ENCODE assay signal across 9 cellular contexts in the genomic region with DNA sequence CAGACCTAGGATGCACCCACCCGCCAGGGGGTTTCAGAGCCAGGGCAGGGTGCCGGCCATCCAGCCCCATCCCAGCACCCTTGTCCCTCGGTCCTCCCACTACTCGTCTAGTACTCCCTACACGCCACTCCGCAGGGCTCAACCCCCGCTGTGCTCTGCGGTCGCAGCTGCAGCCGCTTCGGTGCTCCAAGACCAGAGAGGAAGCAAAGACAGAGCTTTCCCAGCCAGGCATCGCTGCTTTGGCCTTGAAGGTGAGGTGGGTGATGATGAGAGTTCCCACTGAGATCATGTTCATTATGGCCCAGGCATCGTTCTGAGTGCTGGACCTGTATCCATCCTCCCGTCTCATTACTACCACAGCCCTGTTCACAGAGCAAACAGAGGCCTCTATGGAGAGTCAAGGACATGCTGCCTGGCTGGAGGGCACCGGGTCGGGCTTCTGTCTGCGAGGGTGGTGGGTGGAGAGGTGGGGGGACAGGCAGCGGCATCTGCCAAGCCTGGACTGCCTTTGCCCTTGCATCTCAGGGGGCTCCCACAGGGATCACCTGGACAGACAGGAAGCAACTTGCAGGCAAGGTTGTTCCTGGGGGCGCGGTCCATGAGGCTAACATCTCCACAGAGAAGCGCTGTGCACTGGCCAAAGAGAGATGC.
A peak's percentile ranks its signal among the peaks of the same experiment; 100 is the strongest.
DNase-seq lines count a peak whose midpoint lies in the region; ATAC-seq lines count a peak whose summit lies in the region.
"Had no signal": no experiment of that assay in that cellular context is flagged by ENCODE, and none has a peak within 500 bp of the region (broad histone marks: within the 10 kb centered on the region; RNA-seq: fewer than 3 reads in every experiment).

No MANE protein-coding gene starts in this region.

- H3K27ac Mint-ChIP-seq in stimulated activated naive CD8-positive, alpha-beta T cell treated with anti-CD3 and anti-CD28 coated beads, Interleukin-15, Interleukin-2, amounts not matched to agents 100 ng/mL and 50 ng/mL, for 24 hours: no peak overlapping the region
- H3K27ac Mint-ChIP-seq in activated T-helper 1 cell treated with anti-CD3 and anti-CD28 coated beads, Interleukin-12 subunit alpha, Interleukin-12 subunit beta, Interleukin-2, Interleukin-4 antibody, amounts not matched to agents 30 ng/mL and 10 ng/mL and 1 ng/mL, durations not matched to agents 14 hours and 24 hours and 36 hours: peak overlapping the region; percentile 15
- H3K27ac Mint-ChIP-seq in memory B cell: peak overlapping the region; percentile 52

- no peak for ATAC-seq in stimulated activated naive CD8-positive, alpha-beta T cell treated with anti-CD3 and anti-CD28 coated beads, Interleukin-15, Interleukin-2, amounts not matched to agents 100 U/mL and 50 U/mL, for 24 hours
- peak; percentile 13 for ATAC-seq in memory B cell (ENCODE audit: low read depth)

- peak overlapping the region; percentile 87 for H3K4me3 Mint-ChIP-seq in stimulated activated naive CD8-positive, alpha-beta T cell treated with anti-CD3 and anti-CD28 coated beads, Interleukin-15, Interleukin-2, amounts not matched to agents 100 ng/mL and 50 ng/mL, for 24 hours
- H3K4me3 Mint-ChIP-seq in activated T-helper 1 cell treated with anti-CD3 and anti-CD28 coated beads, Interleukin-12 subunit alpha, Interleukin-12 subunit beta, Interleukin-2, Interleukin-4 antibody, amounts not matched to agents 30 ng/mL and 10 ng/mL and 1 ng/mL, durations not matched to agents 14 hours and 24 hours and 36 hours: peak overlapping the region; percentile 86
- peak overlapping the region; percentile 91 for H3K4me3 Mint-ChIP-seq in memory B cell

- DNase-seq in stimulated activated naive CD8-positive, alpha-beta T cell treated with anti-CD3 and anti-CD28 coated beads, Interleukin-15, Interleukin-2, amounts not matched to agents 100 U/mL and 50 U/mL, for 24 hours: no peak
- DNase-seq in activated T-helper 1 cell treated with anti-CD3 and anti-CD28 coated beads, Interleukin-12 subunit alpha, Interleukin-12 subunit beta, Interleukin-2, Interleukin-4 antibody, amounts not matched to agents 30 ng/mL and 10 ng/mL and 1 ng/mL, durations not matched to agents 14 hours and 24 hours and 36 hours (ENCODE audit: low spot score): no peak
- DNase-seq in memory B cell (ENCODE audit: low spot score in 2 of 2) (peak in 1 of 2 donors; percentile 18), NCI-H82 (lab: John Stamatoyannopoulos, UW) (no peak), NCI-H526 (lab: John Stamatoyannopoulos, UW) (no peak), NCI-H524 treated with DMSO at 0.1 percent for 48 hours (lab: John Stamatoyannopoulos, UW) (no peak)
- DNase-seq in stimulated activated CD4-positive, alpha-beta T cell treated with anti-CD3 and anti-CD28 coated beads, Interleukin-4, amount 100 ng/mL, for 4 hours: no peak
- DNase-seq: stimulated activated CD4-positive, alpha-beta T cell treated with anti-CD3 and anti-CD28 coated beads, Interleukin-4, amount 100 ng/mL, for 1 hour had no signal

- intact Hi-C loops in activated T-helper 1 cell treated with anti-CD3 and anti-CD28 coated beads, Interleukin-12 subunit alpha, Interleukin-12 subunit beta, Interleukin-2, Interleukin-4 antibody, amounts not matched to agents 30 ng/mL and 10 ng/mL and 1 ng/mL, durations not matched to agents 14 hours and 24 hours and 36 hours (cut with micrococcal nuclease): loop anchor here (2.0 kb wide), 1 partner anchor 47 kb away; no protein-coding TSS in a partner anchor

- no peaks in the 10 kb centered on the region for H3K9me3 Mint-ChIP-seq in stimulated activated naive CD8-positive, alpha-beta T cell treated with anti-CD3 and anti-CD28 coated beads, Interleukin-15, Interleukin-2, amounts not matched to agents 100 ng/mL and 50 ng/mL, for 24 hours
- peaks cover 4% of the 10 kb centered on the region for H3K9me3 Mint-ChIP-seq in activated T-helper 1 cell treated with anti-CD3 and anti-CD28 coated beads, Interleukin-12 subunit alpha, Interleukin-12 subunit beta, Interleukin-2, Interleukin-4 antibody, amounts not matched to agents 30 ng/mL and 10 ng/mL and 1 ng/mL, durations not matched to agents 14 hours and 24 hours and 36 hours
- no peaks in the 10 kb centered on the region for H3K9me3 Mint-ChIP-seq in memory B cell

- H3K4me1 Mint-ChIP-seq in stimulated activated naive CD8-positive, alpha-beta T cell treated with anti-CD3 and anti-CD28 coated beads, Interleukin-15, Interleukin-2, amounts not matched to agents 100 ng/mL and 50 ng/mL, for 24 hours (ENCODE audit: low read depth): peaks cover 54% of the 10 kb centered on the region
- peaks cover 36% of the 10 kb centered on the region for H3K4me1 Mint-ChIP-seq in activated T-helper 1 cell treated with anti-CD3 and anti-CD28 coated beads, Interleukin-12 subunit alpha, Interleukin-12 subunit beta, Interleukin-2, Interleukin-4 antibody, amounts not matched to agents 30 ng/mL and 10 ng/mL and 1 ng/mL, durations not matched to agents 14 hours and 24 hours and 36 hours (ENCODE audit: low read depth)
- H3K4me1 Mint-ChIP-seq in memory B cell: peaks cover 13% of the 10 kb centered on the region

- peaks cover 4% of the 10 kb centered on the region for H3K27me3 Mint-ChIP-seq in stimulated activated naive CD8-positive, alpha-beta T cell treated with anti-CD3 and anti-CD28 coated beads, Interleukin-15, Interleukin-2, amounts not matched to agents 100 ng/mL and 50 ng/mL, for 24 hours
- H3K27me3 Mint-ChIP-seq in activated T-helper 1 cell treated with anti-CD3 and anti-CD28 coated beads, Interleukin-12 subunit alpha, Interleukin-12 subunit beta, Interleukin-2, Interleukin-4 antibody, amounts not matched to agents 30 ng/mL and 10 ng/mL and 1 ng/mL, durations not matched to agents 14 hours and 24 hours and 36 hours (ENCODE audit: insufficient read depth): no peaks in the 10 kb centered on the region
- H3K27me3 Mint-ChIP-seq in memory B cell: no peaks in the 10 kb centered on the region

- no peaks in the 10 kb centered on the region for H3K36me3 Mint-ChIP-seq in stimulated activated naive CD8-positive, alpha-beta T cell treated with anti-CD3 and anti-CD28 coated beads, Interleukin-15, Interleukin-2, amounts not matched to agents 100 ng/mL and 50 ng/mL, for 24 hours (ENCODE audit: low read depth)
- H3K36me3 Mint-ChIP-seq in activated T-helper 1 cell treated with anti-CD3 and anti-CD28 coated beads, Interleukin-12 subunit alpha, Interleukin-12 subunit beta, Interleukin-2, Interleukin-4 antibody, amounts not matched to agents 30 ng/mL and 10 ng/mL and 1 ng/mL, durations not matched to agents 14 hours and 24 hours and 36 hours (ENCODE audit: low read depth): peaks cover 4% of the 10 kb centered on the region
- no peaks in the 10 kb centered on the region for H3K36me3 Mint-ChIP-seq in memory B cell
